1 cellular context compared by ENCODE assay signal in genomic region chr6:54060286-54060685, GRCh38.
TF ChIP-seq lines count a peak whose summit lies in the region.

No MANE protein-coding gene starts in this region.

TF ChIP-seq in HEK293, 187 proteins besides CTCF, POLR2A, EP300 and RAD21:
- TF ChIP-seq ZBTB10 (tag by site-specific recombination; IDR thresholded peaks at IDR 0.05) (no peak), ZNF624 (tag by site-specific recombination; IDR thresholded peaks at IDR 0.05) (no peak), ZBTB21 (tag by site-specific recombination; IDR thresholded peaks at IDR 0.05) (peak; percentile 66; the same call in 1 of the 2 replicates), HIC1 (tag by site-specific recombination; IDR thresholded peaks at IDR 0.05) (peak; percentile 58), MEIS1 (CRISPR knock-in tag; IDR thresholded peaks at IDR 0.05; ENCODE audit: borderline replicate concordance) (no peak), ZNF629 (tag by site-specific recombination; IDR thresholded peaks at IDR 0.05) (peak; percentile 62)
